8 cellular contexts compared by ENCODE assay signal in the genomic region with DNA sequence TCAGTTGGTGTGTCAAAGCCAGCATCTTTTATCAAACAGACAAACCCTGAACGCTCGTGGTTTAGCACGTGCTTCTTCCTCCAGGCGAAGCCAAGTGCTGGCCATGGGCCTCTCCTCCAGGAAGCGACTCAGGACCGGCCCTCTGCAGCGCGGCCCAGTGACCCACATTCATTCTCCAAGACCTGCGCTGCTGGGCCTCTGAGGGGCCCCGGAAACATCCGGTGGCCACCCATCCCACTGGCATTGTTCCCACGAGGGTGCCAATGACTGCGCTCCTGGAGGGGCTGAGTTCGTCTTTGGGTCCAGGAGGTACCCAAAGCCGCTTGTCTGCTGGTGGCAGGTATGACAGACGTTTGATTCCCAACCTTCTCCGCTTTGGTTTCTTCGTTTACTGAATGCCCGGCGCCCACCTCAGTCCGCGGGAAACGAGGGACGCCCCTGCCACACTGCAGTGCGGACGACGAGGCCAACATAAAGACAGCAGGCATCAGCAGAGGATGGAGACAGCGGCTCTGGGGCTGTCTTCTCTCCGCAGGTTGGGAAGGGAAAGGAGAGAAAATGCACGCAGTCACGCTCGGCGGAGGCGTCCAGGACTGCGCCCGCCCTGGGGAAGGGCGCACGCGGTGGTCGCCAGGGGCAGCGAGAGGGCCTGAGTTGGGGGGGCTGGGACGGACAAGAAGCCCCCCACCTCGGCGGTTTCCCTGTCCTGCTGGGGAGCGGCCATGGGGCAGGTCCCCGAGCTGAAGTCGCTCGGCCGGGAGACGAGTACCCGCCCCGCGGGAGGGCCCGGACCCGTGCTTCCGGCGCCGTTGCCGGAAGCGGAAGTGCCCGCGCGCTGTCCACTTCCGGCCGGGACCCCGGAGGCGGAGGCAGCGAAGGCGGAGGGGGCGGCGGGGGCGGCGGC. TPM values are rescaled to one million over a fixed set of nuclear protein-coding genes. Genes with fewer than 3 reads are reported as not detected.
DNase-seq lines count a peak whose midpoint lies in the region; ATAC-seq and TF ChIP-seq lines count a peak whose summit lies in the region.

Gene EXOC3, plus strand, starts transcription at position 842 of the 904 bp plus-strand sequence. CDS start 3,030 bp downstream, outside the sequence.

- intact Hi-C loops in ovary (cut with DNase I), result loop anchor here in 1 of 4 donors (10.0 kb wide), 1 partner anchor 128 kb away; no protein-coding TSS in a partner anchor

- in situ Hi-C loops in G401 (cut with HindIII; ENCODE audit: low sequenced_read_pairs), result no loop called here

- WGBS in ovary, 3 donors, result 4 to 7% (median 4%) methylated on average over 44 to 71 of the region's 73 CpGs

- H3K36me3 ChIP-seq in ovary, result no peaks in the 10 kb centered on the region
- H3K36me3 ChIP-seq in thoracic aorta, result peaks cover 7% of the 10 kb centered on the region

- H3K4me3 Mint-ChIP-seq in activated naive CD4-positive, alpha-beta T cell treated with anti-CD3 and anti-CD28 coated beads, Interleukin-2, amount 50 U/mL, for 24 hours, result peak within 1 kb of the TSS; percentile 96

- H3K4me3 ChIP-seq in LNCaP clone FGC (ENCODE audit: low read depth, low read length) (peak within 1 kb of the TSS; percentile 99), ovary (peak within 1 kb of the TSS; percentile 63), thoracic aorta (peak within 1 kb of the TSS; percentile 99)

- peak; percentile 65 for DNase-seq in G401 (ENCODE audit: low spot score)
- DNase-seq in GOT3 (lab: John Stamatoyannopoulos, UW), result peak; percentile 27
- peak; percentile 11 for DNase-seq in LNCaP clone FGC (ENCODE audit: low read depth)
- DNase-seq in glomerular visceral epithelial cell (ENCODE audit: extremely low spot score), result peak; percentile 79
- peak; percentile 65 to 84 (median 78) for DNase-seq in ovary
- no peak for DNase-seq in thoracic aorta (ENCODE audit: low spot score)

- no peaks in the 10 kb centered on the region for H3K9me3 ChIP-seq in ovary
- H3K9me3 ChIP-seq in thoracic aorta, result no peaks in the 10 kb centered on the region

- no peak for TF ChIP-seq EP300 in ovary (IDR thresholded peaks at IDR 0.05)

- peaks cover 14% of the 10 kb centered on the region for H3K4me1 ChIP-seq in ovary (ENCODE audit: insufficient read depth)
- H3K4me1 ChIP-seq in thoracic aorta (ENCODE audit: control insufficient read depth in 1 of 2, low read depth in 2 of 2), result peaks cover 11 to 19% of the 10 kb centered on the region in 2 donors

- H3K9me3 Mint-ChIP-seq in activated naive CD4-positive, alpha-beta T cell treated with anti-CD3 and anti-CD28 coated beads, Interleukin-2, amount 50 U/mL, for 24 hours, result no peaks in the 10 kb centered on the region

- peak within 1 kb of the TSS in 1 of 2 donors; percentile 63 for H3K27ac ChIP-seq in ovary
- peak within 1 kb of the TSS; percentile 67 to 81 for H3K27ac ChIP-seq in thoracic aorta

- H3K36me3 Mint-ChIP-seq in activated naive CD4-positive, alpha-beta T cell treated with anti-CD3 and anti-CD28 coated beads, Interleukin-2, amount 50 U/mL, for 24 hours, result peaks cover 5% of the 10 kb centered on the region

- ATAC-seq in SK-N-SH treated with all-trans-retinoic acid at 6 μM for 48 hours, result peak; percentile 95
- ATAC-seq in thoracic aorta (ENCODE audit: insufficient number of reproducible peaks, low FRiP score, low read depth), result no peak

- H3K4me1 Mint-ChIP-seq in activated naive CD4-positive, alpha-beta T cell treated with anti-CD3 and anti-CD28 coated beads, Interleukin-2, amount 50 U/mL, for 24 hours, result peaks cover 34% of the 10 kb centered on the region

- TF ChIP-seq POLR2A in ovary (IDR thresholded peaks at IDR 0.05), result peak; percentile 43

- no peak for TF ChIP-seq CTCF in LNCaP clone FGC (IDR thresholded peaks at IDR 0.05; ENCODE audit: control insufficient read depth, extremely low read depth, insufficient read depth)
- no peak for TF ChIP-seq CTCF in ovary (IDR thresholded peaks at IDR 0.05)
- TF ChIP-seq CTCF in thoracic aorta (IDR thresholded peaks at IDR 0.05), result no peak

- H3K27ac Mint-ChIP-seq in activated naive CD4-positive, alpha-beta T cell treated with anti-CD3 and anti-CD28 coated beads, Interleukin-2, amount 50 U/mL, for 24 hours, result peak within 1 kb of the TSS; percentile 97

- no peaks in the 10 kb centered on the region for H3K27me3 Mint-ChIP-seq in activated naive CD4-positive, alpha-beta T cell treated with anti-CD3 and anti-CD28 coated beads, Interleukin-2, amount 50 U/mL, for 24 hours

- H3K27me3 ChIP-seq in ovary, result no peaks in the 10 kb centered on the region
- no peaks in the 10 kb centered on the region for H3K27me3 ChIP-seq in thoracic aorta (replicated peaks; ENCODE audit: insufficient read depth)

TF ChIP-seq in SK-N-SH treated with all-trans-retinoic acid at 6 μM for 48 hours, 23 proteins besides CTCF, POLR2A, EP300 and RAD21:
- TF ChIP-seq GLIS3 (CRISPR knock-in tag; IDR thresholded peaks at IDR 0.05) (no peak), BACH2 (CRISPR knock-in tag; IDR thresholded peaks at IDR 0.05; ENCODE audit: borderline replicate concordance) (no peak), ZNF565 (CRISPR knock-in tag; conservative IDR thresholded peaks at IDR 0.05; ENCODE audit: low read depth) (no peak), TOX (CRISPR knock-in tag; IDR thresholded peaks at IDR 0.05; ENCODE audit: borderline replicate concordance) (no peak), ISL1 (CRISPR knock-in tag; IDR thresholded peaks at IDR 0.05) (no peak), CSDC2 (CRISPR knock-in tag; IDR thresholded peaks at IDR 0.05) (no peak), ZNF8 (CRISPR knock-in tag; IDR thresholded peaks at IDR 0.05) (no peak), ARNTL (CRISPR knock-in tag; IDR thresholded peaks at IDR 0.05; ENCODE audit: borderline replicate concordance, low read depth) (no peak), ZC3H10 (CRISPR knock-in tag; IDR thresholded peaks at IDR 0.05) (no peak), ZFP3 (CRISPR knock-in tag; IDR thresholded peaks at IDR 0.05) (no peak), SNAI2 (CRISPR knock-in tag; IDR thresholded peaks at IDR 0.05) (no peak), PPARA (CRISPR knock-in tag; IDR thresholded peaks at IDR 0.05; ENCODE audit: borderline replicate concordance) (no peak), RARB (CRISPR knock-in tag; IDR thresholded peaks at IDR 0.05) (no peak), ZNF70 (CRISPR knock-in tag; IDR thresholded peaks at IDR 0.05) (no peak), ESRRG (CRISPR knock-in tag; IDR thresholded peaks at IDR 0.05) (no peak), OSR1 (CRISPR knock-in tag; IDR thresholded peaks at IDR 0.05) (no peak)
- TF ChIP-seq, protein P1, sequence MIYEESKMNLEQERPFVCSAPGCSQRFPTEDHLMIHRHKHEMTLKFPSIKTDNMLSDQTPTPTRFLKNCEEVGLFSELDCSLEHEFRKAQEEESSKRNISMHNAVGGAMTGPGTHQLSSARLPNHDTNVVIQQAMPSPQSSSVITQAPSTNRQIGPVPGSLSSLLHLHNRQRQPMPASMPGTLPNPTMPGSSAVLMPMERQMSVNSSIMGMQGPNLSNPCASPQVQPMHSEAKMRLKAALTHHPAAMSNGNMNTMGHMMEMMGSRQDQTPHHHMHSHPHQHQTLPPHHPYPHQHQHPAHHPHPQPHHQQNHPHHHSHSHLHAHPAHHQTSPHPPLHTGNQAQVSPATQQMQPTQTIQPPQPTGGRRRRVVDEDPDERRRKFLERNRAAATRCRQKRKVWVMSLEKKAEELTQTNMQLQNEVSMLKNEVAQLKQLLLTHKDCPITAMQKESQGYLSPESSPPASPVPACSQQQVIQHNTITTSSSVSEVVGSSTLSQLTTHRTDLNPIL (CRISPR knock-in tag; IDR thresholded peaks at IDR 0.05; ENCODE audit: low read depth), result no peak
- TF ChIP-seq, protein P2, sequence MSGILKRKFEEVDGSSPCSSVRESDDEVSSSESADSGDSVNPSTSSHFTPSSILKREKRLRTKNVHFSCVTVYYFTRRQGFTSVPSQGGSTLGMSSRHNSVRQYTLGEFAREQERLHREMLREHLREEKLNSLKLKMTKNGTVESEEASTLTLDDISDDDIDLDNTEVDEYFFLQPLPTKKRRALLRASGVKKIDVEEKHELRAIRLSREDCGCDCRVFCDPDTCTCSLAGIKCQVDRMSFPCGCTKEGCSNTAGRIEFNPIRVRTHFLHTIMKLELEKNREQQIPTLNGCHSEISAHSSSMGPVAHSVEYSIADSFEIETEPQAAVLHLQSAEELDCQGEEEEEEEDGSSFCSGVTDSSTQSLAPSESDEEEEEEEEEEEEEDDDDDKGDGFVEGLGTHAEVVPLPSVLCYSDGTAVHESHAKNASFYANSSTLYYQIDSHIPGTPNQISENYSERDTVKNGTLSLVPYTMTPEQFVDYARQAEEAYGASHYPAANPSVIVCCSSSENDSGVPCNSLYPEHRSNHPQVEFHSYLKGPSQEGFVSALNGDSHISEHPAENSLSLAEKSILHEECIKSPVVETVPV (CRISPR knock-in tag; IDR thresholded peaks at IDR 0.05), result no peak
- TF ChIP-seq, protein P3, sequence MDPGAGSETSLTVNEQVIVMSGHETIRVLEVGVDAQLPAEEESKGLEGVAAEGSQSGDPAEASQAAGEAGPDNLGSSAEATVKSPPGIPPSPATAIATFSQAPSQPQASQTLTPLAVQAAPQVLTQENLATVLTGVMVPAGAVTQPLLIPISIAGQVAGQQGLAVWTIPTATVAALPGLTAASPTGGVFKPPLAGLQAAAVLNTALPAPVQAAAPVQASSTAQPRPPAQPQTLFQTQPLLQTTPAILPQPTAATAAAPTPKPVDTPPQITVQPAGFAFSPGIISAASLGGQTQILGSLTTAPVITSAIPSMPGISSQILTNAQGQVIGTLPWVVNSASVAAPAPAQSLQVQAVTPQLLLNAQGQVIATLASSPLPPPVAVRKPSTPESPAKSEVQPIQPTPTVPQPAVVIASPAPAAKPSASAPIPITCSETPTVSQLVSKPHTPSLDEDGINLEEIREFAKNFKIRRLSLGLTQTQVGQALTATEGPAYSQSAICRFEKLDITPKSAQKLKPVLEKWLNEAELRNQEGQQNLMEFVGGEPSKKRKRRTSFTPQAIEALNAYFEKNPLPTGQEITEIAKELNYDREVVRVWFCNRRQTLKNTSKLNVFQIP (CRISPR knock-in tag; IDR thresholded peaks at IDR 0.05; ENCODE audit: borderline replicate concordance, low read depth), result no peak

RNA-seq across cellular contexts. Expression of gene EXOC3, which starts in this region (rescaled TPM):
- 16.7 and 29.2 TPM in 2 replicates for total RNA-seq in G401 (2014; rRNA removed; shearing (Covaris generic))
- total RNA-seq in ovary (10 to 100 TPM; 25.5 to 67.4 (median 53.8) TPM), thoracic aorta (10 to 100 TPM; 34.5 to 79.7 TPM)
- polyA plus RNA-seq in ovary, result 10 to 100 TPM; 33.1 to 41.4 TPM
